ENCODE assay signal across 1 cellular context in the genomic region with DNA sequence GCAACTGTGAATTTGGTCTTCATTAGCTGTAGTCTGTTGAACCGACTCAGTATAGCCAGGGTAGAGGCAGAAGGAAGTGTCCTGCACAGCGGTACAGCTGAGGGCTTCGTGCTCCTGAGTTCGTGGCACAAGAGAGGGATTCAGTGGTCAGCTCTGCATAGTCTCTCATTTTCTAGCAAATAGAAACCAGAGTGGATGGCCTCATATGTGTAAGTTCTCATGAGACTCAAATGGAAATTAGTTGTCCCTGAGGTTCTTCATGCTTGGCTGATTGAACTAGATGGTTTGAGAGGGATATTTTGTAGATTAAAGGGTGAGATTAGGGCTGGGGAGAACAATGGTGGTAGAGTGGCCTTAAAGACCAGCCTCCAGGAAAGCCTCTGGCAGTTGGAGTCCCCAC.
TF ChIP-seq lines count a peak whose summit lies in the region.

No MANE protein-coding gene starts in this region.

TF ChIP-seq in GM23338, 12 proteins besides CTCF, POLR2A, EP300 and RAD21 (continued from another document):
- TF ChIP-seq, protein P1, sequence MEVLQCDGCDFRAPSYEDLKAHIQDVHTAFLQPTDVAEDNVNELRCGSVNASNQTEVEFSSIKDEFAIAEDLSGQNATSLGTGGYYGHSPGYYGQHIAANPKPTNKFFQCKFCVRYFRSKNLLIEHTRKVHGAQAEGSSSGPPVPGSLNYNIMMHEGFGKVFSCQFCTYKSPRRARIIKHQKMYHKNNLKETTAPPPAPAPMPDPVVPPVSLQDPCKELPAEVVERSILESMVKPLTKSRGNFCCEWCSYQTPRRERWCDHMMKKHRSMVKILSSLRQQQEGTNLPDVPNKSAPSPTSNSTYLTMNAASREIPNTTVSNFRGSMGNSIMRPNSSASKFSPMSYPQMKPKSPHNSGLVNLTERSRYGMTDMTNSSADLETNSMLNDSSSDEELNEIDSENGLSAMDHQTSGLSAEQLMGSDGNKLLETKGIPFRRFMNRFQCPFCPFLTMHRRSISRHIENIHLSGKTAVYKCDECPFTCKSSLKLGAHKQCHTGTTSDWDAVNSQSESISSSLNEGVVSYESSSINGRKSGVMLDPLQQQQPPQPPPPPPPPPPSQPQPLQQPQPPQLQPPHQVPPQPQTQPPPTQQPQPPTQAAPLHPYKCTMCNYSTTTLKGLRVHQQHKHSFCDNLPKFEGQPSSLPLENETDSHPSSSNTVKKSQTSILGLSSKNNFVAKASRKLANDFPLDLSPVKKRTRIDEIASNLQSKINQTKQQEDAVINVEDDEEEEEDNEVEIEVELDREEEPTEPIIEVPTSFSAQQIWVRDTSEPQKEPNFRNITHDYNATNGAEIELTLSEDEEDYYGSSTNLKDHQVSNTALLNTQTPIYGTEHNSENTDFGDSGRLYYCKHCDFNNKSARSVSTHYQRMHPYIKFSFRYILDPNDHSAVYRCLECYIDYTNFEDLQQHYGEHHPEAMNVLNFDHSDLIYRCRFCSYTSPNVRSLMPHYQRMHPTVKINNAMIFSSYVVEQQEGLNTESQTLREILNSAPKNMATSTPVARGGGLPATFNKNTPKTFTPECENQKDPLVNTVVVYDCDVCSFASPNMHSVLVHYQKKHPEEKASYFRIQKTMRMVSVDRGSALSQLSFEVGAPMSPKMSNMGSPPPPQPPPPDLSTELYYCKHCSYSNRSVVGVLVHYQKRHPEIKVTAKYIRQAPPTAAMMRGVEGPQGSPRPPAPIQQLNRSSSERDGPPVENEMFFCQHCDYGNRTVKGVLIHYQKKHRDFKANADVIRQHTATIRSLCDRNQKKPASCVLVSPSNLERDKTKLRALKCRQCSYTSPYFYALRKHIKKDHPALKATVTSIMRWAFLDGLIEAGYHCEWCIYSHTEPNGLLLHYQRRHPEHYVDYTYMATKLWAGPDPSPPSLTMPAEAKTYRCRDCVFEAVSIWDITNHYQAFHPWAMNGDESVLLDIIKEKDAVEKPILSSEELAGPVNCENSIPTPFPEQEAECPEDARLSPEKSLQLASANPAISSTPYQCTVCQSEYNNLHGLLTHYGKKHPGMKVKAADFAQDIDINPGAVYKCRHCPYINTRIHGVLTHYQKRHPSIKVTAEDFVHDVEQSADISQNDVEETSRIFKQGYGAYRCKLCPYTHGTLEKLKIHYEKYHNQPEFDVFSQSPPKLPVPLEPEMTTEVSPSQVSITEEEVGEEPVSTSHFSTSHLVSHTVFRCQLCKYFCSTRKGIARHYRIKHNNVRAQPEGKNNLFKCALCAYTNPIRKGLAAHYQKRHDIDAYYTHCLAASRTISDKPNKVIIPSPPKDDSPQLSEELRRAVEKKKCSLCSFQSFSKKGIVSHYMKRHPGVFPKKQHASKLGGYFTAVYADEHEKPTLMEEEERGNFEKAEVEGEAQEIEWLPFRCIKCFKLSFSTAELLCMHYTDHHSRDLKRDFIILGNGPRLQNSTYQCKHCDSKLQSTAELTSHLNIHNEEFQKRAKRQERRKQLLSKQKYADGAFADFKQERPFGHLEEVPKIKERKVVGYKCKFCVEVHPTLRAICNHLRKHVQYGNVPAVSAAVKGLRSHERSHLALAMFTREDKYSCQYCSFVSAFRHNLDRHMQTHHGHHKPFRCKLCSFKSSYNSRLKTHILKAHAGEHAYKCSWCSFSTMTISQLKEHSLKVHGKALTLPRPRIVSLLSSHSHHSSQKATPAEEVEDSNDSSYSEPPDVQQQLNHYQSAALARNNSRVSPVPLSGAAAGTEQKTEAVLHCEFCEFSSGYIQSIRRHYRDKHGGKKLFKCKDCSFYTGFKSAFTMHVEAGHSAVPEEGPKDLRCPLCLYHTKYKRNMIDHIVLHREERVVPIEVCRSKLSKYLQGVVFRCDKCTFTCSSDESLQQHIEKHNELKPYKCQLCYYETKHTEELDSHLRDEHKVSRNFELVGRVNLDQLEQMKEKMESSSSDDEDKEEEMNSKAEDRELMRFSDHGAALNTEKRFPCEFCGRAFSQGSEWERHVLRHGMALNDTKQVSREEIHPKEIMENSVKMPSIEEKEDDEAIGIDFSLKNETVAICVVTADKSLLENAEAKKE (CRISPR knock-in tag; IDR thresholded peaks at IDR 0.05) = no peak
- TF ChIP-seq EZH2phosphoT487 (IDR thresholded peaks at IDR 0.05; ENCODE audit: unreplicated experiment) (no peak), EZH2 (IDR thresholded peaks at IDR 0.05; ENCODE audit: low read depth, unreplicated experiment) (no peak), CREB1 (CRISPR knock-in tag; IDR thresholded peaks at IDR 0.05; ENCODE audit: low read depth) (no peak), POLR2AphosphoS5 (IDR thresholded peaks at IDR 0.05; ENCODE audit: low read depth) (no peak), STAT1 (IDR thresholded peaks at IDR 0.05; ENCODE audit: unreplicated experiment) (no peak), ZNF114 (CRISPR knock-in tag; IDR thresholded peaks at IDR 0.05) (no peak), ZNF331 (CRISPR knock-in tag; IDR thresholded peaks at IDR 0.05; ENCODE audit: low read depth) (no peak), JUNB (IDR thresholded peaks at IDR 0.05; ENCODE audit: unreplicated experiment) (no peak)
- TF ChIP-seq, protein P2, sequence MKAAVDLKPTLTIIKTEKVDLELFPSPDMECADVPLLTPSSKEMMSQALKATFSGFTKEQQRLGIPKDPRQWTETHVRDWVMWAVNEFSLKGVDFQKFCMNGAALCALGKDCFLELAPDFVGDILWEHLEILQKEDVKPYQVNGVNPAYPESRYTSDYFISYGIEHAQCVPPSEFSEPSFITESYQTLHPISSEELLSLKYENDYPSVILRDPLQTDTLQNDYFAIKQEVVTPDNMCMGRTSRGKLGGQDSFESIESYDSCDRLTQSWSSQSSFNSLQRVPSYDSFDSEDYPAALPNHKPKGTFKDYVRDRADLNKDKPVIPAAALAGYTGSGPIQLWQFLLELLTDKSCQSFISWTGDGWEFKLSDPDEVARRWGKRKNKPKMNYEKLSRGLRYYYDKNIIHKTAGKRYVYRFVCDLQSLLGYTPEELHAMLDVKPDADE (IDR thresholded peaks at IDR 0.05) = no peak
- TF ChIP-seq, protein P3, sequence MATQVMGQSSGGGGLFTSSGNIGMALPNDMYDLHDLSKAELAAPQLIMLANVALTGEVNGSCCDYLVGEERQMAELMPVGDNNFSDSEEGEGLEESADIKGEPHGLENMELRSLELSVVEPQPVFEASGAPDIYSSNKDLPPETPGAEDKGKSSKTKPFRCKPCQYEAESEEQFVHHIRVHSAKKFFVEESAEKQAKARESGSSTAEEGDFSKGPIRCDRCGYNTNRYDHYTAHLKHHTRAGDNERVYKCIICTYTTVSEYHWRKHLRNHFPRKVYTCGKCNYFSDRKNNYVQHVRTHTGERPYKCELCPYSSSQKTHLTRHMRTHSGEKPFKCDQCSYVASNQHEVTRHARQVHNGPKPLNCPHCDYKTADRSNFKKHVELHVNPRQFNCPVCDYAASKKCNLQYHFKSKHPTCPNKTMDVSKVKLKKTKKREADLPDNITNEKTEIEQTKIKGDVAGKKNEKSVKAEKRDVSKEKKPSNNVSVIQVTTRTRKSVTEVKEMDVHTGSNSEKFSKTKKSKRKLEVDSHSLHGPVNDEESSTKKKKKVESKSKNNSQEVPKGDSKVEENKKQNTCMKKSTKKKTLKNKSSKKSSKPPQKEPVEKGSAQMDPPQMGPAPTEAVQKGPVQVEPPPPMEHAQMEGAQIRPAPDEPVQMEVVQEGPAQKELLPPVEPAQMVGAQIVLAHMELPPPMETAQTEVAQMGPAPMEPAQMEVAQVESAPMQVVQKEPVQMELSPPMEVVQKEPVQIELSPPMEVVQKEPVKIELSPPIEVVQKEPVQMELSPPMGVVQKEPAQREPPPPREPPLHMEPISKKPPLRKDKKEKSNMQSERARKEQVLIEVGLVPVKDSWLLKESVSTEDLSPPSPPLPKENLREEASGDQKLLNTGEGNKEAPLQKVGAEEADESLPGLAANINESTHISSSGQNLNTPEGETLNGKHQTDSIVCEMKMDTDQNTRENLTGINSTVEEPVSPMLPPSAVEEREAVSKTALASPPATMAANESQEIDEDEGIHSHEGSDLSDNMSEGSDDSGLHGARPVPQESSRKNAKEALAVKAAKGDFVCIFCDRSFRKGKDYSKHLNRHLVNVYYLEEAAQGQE (IDR thresholded peaks at IDR 0.05; ENCODE audit: unreplicated experiment) = no peak
TF ChIP-seq in GM23338: peak in this region for 0.
